Comparison of ENCODE assay signal across 28 cellular contexts in the genomic region with DNA sequence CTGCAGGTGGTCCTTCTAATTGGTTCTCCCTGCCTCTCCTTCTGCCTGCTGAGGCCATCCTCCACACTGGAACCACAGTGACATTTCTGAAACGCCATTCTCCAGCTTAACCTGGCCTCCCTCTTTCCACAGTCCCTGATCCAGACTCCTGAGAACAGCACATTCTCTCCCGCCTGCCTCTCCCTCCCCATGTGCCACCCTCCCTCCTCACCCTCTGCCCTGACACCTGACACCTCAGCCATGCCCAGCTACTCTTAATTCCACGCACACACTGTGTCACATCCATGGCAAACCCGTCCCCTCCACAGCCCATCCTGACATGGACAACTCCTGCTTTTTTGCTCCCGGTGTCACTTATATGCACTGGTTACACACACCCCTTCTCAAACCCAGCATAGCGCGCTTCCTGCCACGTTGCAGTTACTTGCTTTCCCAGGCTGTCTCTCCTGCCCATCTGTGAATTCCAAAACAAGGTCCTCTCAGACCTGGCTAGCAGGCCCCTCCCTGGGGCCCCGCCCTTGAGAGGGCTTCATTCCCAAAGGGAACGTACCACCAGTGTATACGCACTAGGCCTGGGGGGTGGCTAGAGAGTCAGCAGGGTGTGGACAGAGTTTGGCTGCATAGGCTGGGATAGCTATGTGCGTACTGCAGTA.
DNase-seq lines count a peak whose midpoint lies in the region; ATAC-seq, FAIRE-seq and TF ChIP-seq lines count a peak whose summit lies in the region.
"Had no signal": no experiment of that assay in that cellular context is flagged by ENCODE, and none has a peak within 500 bp of the region (broad histone marks: within the 10 kb centered on the region; RNA-seq: fewer than 3 reads in every experiment).

No MANE protein-coding gene starts in this region.

- H3K4me2 ChIP-seq in A549, result no peak overlapping the region
- H3K4me2 ChIP-seq: BLaER1 treated with 17β-estradiol and CSF1 and Interleukin-3, amounts not matched to agents 10 nM and 100 nM had no signal

- H3K4me3 ChIP-seq in A549 (no peak overlapping the region), psoas muscle (no peak overlapping the region), lower leg skin (ENCODE audit: low read depth, poor library complexity, severe bottlenecking) (no peak overlapping the region)
- H3K4me3 ChIP-seq: BLaER1 treated with 17β-estradiol and CSF1 and Interleukin-3, amounts not matched to agents 10 nM and 100 nM; lung; stomach; tibial nerve had no signal

- ATAC-seq in A549, result 0 out of 6 replicates have a peak, but pooled peaks have one; percentile 14 to 26
- ATAC-seq in left ventricle myocardium superior, result peak; percentile 67
- peak; percentile 77 to 90 (median 87) for ATAC-seq in psoas muscle
- no peak for ATAC-seq in GM21576 (IDR thresholded peaks at IDR 0.05; ENCODE audit: unreplicated experiment)
- no peak for ATAC-seq in HG02884 (IDR thresholded peaks at IDR 0.05; ENCODE audit: unreplicated experiment)
- no peak for ATAC-seq in HG03175 (IDR thresholded peaks at IDR 0.05; ENCODE audit: unreplicated experiment)
- ATAC-seq: SK-N-SH treated with all-trans-retinoic acid at 6 μM for 48 hours, T-helper 17 cell had no signal

- H3K27ac ChIP-seq in A549 (no peak overlapping the region), psoas muscle (peak overlapping the region; percentile 68)
- H3K27ac ChIP-seq: BLaER1 treated with 17β-estradiol and CSF1 and Interleukin-3, amounts not matched to agents 10 nM and 100 nM; HL-60 had no signal

- TF ChIP-seq POLR2A in A549 (IDR thresholded peaks at IDR 0.05; ENCODE audit: low read length) (0 out of 2 replicates have a peak, but pooled peaks have one; percentile 1), lower leg skin (IDR thresholded peaks at IDR 0.05) (no peak)

- H3K36me3 ChIP-seq in psoas muscle (ENCODE audit: insufficient read depth in 1 of 2, low read depth in 1 of 2), result peaks cover 3 to 64% of the 10 kb centered on the region in 2 donors

- CTCF ChIA-PET in A549 (lab: Yijun Ruan, JAX), result interaction anchor here (0.9 to 1.6 kb wide), 3 partner anchors 13 to 261 kb away, joined by 3 to 4 read pairs (median 4); no protein-coding TSS in a partner anchor

- no peak for TF ChIP-seq EP300 in A549 (IDR thresholded peaks at IDR 0.05)
- no peak for TF ChIP-seq EP300 in Ishikawa (IDR thresholded peaks at IDR 0.05; ENCODE audit: borderline replicate concordance)

- H3K9me3 ChIP-seq in A549 (no peaks in the 10 kb centered on the region), psoas muscle (no peaks in the 10 kb centered on the region)
- H3K9me3 ChIP-seq: BLaER1 treated with 17β-estradiol and CSF1 and Interleukin-3, amounts not matched to agents 10 nM and 100 nM; stomach; tibial nerve had no signal

- POLR2A ChIA-PET in A549 (lab: Yijun Ruan, JAX), result no interaction called here

- intact Hi-C loops in left ventricle myocardium superior (cut with micrococcal nuclease) (loop anchor here (10.0 kb wide), 1 partner anchor 140 kb away; no protein-coding TSS in a partner anchor), psoas muscle (cut with DNase I) (no loop called here), lower leg skin (cut with DNase I; ENCODE audit: low total_unique reads) (no loop called here)

- no peaks in the 10 kb centered on the region for H3K4me1 ChIP-seq in A549
- H3K4me1 ChIP-seq in psoas muscle, result peaks cover 16% of the 10 kb centered on the region
- H3K4me1 ChIP-seq: stomach, tibial nerve had no signal

- FAIRE-seq in A549 (lab: Jason Lieb, UNC), result no peak
- FAIRE-seq: astrocyte, endometrium, GM18507, kidney, small intestine had no signal

- no peaks in the 10 kb centered on the region for H3K27me3 ChIP-seq in psoas muscle (ENCODE audit: insufficient read depth in 3 of 3, low read length in 2 of 3)
- H3K27me3 ChIP-seq: BLaER1 treated with 17β-estradiol and CSF1 and Interleukin-3, amounts not matched to agents 10 nM and 100 nM; stomach; tibial nerve had no signal

- DNase-seq in A549 (ENCODE audit: low read depth in 1 of 2, low spot score in 1 of 2) (no peak), left ventricle myocardium superior (no peak), psoas muscle (peak in 1 of 2 donors; percentile 75), lower leg skin (ENCODE audit: low spot score in 2 of 2) (no peak)
- DNase-seq: activated CD4-positive, alpha-beta memory T cell treated with anti-CD3 and anti-CD28 coated beads, Interleukin-2, amount 10 ng/mL, durations not matched to agents 7 days and 5 days; activated CD4-positive, CD25-positive, alpha-beta regulatory T cell treated with anti-CD3 and anti-CD28 coated beads, Interleukin-2, amount 50 U/mL, for 72 hours; activated CD8-positive, alpha-beta memory T cell treated with anti-CD3 and anti-CD28 coated beads, Interleukin-2, amount 50 U/mL, for 48 hours; Calu3; central memory CD4-positive, alpha-beta T cell; dermis blood vessel endothelial cell; Karpas-422; kidney; NCI-H1436; small intestine; stomach; T-helper 17 cell had no signal

- TF ChIP-seq CTCF in A549 (IDR thresholded peaks at IDR 0.05), result no peak
- no peak for TF ChIP-seq CTCF in psoas muscle (IDR thresholded peaks at IDR 0.05)
- no peak for TF ChIP-seq CTCF in lower leg skin (IDR thresholded peaks at IDR 0.05)

- TF ChIP-seq RAD21 in A549 (conservative IDR thresholded peaks at IDR 0.05 in 1 of 2, IDR thresholded peaks at IDR 0.05 in 1 of 2), result no peak
- TF ChIP-seq RAD21 in Ishikawa (IDR thresholded peaks at IDR 0.05; ENCODE audit: low read depth), result no peak

- 89% methylated on average over 12 of the region's 12 CpGs for WGBS in A549 (ENCODE audit: missing lambda C conversion rate)
- WGBS in psoas muscle, 3 donors, result 36 to 58% (median 41%) methylated on average over 12 of the region's 12 CpGs
- 66 to 71% methylated on average over 12 of the region's 12 CpGs for WGBS in lower leg skin, 2 donors

TF ChIP-seq in A549, 52 proteins besides CTCF, POLR2A, EP300 and RAD21 (continues in another document):
- TF ChIP-seq ZNF302 (CRISPR knock-in tag; IDR thresholded peaks at IDR 0.05) (no peak), TP53 (CRISPR knock-in tag; IDR thresholded peaks at IDR 0.05) (no peak), CHD2 (IDR thresholded peaks at IDR 0.05; ENCODE audit: low read length, partially characterized antibody) (no peak), HOXB13 (CRISPR knock-in tag; IDR thresholded peaks at IDR 0.05; ENCODE audit: low read depth) (no peak)
- TF ChIP-seq, protein P1, sequence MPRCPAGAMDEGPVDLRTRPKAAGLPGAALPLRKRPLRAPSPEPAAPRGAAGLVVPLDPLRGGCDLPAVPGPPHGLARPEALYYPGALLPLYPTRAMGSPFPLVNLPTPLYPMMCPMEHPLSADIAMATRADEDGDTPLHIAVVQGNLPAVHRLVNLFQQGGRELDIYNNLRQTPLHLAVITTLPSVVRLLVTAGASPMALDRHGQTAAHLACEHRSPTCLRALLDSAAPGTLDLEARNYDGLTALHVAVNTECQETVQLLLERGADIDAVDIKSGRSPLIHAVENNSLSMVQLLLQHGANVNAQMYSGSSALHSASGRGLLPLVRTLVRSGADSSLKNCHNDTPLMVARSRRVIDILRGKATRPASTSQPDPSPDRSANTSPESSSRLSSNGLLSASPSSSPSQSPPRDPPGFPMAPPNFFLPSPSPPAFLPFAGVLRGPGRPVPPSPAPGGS (IDR thresholded peaks at IDR 0.05), result no peak
- TF ChIP-seq, protein P2, sequence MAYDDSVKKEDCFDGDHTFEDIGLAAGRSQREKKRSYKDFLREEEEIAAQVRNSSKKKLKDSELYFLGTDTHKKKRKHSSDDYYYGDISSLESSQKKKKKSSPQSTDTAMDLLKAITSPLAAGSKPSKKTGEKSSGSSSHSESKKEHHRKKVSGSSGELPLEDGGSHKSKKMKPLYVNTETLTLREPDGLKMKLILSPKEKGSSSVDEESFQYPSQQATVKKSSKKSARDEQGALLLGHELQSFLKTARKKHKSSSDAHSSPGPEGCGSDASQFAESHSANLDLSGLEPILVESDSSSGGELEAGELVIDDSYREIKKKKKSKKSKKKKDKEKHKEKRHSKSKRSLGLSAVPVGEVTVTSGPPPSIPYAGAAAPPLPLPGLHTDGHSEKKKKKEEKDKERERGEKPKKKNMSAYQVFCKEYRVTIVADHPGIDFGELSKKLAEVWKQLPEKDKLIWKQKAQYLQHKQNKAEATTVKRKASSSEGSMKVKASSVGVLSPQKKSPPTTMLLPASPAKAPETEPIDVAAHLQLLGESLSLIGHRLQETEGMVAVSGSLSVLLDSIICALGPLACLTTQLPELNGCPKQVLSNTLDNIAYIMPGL (CRISPR knock-in tag; IDR thresholded peaks at IDR 0.05; ENCODE audit: borderline replicate concordance), result no peak

TF ChIP-seq in Ishikawa, 13 proteins besides CTCF, POLR2A, EP300 and RAD21:
- TF ChIP-seq, protein P3, sequence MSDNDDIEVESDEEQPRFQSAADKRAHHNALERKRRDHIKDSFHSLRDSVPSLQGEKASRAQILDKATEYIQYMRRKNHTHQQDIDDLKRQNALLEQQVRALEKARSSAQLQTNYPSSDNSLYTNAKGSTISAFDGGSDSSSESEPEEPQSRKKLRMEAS (IDR thresholded peaks at IDR 0.05), result peak; percentile 49
- TF ChIP-seq CEBPB (IDR thresholded peaks at IDR 0.05) (no peak), TEAD4 (IDR thresholded peaks at IDR 0.05) (0 out of 2 replicates have a peak, but pooled peaks have one; percentile 14)

Comparison
In these comparisons a context has a peak if more than half of its experiments do, and no peak if none do; other contexts are left out.
1. ATAC-seq: peak in A549 (2 of 2), left ventricle myocardium superior (single experiment) and psoas muscle (4 of 4); none in GM21576 (single experiment), HG02884 (single experiment) and HG03175 (single experiment).